In genomic region chr17:43665038-43665386, GRCh38 we compare ENCODE assay signal across 21 cellular contexts. TPM values are rescaled to one million over a fixed set of nuclear protein-coding genes. Genes with fewer than 3 reads are reported as not detected.
DNase-seq lines count a peak whose midpoint lies in the region; ATAC-seq and TF ChIP-seq lines count a peak whose summit lies in the region.
"Had no signal": no experiment of that assay in that cellular context is flagged by ENCODE, and none has a peak within 500 bp of the region (broad histone marks: within the 10 kb centered on the region; RNA-seq: fewer than 3 reads in every experiment).

No MANE protein-coding gene starts in this region.

- no peak for TF ChIP-seq CTCF in esophagus squamous epithelium (IDR thresholded peaks at IDR 0.05)

- H3K9me3 ChIP-seq in esophagus squamous epithelium (no peaks in the 10 kb centered on the region), mesodermal cell (ENCODE audit: control insufficient read depth, low read length) (no peaks in the 10 kb centered on the region), subcutaneous abdominal adipose tissue (ENCODE audit: control insufficient read depth in 5 of 5, low read length in 5 of 5) (no peaks in the 10 kb centered on the region)

- no peak overlapping the region for H3K9ac ChIP-seq in subcutaneous abdominal adipose tissue (ENCODE audit: low read length in 5 of 5)

- CTCF ChIA-PET in activated CD4-positive, alpha-beta T cell treated with anti-CD3 and anti-CD28 coated beads, Interleukin-2, amount 10 ng/mL, durations not matched to agents 7 days and 5 days (lab: Charles Lee), result interaction anchor here (0.6 kb wide), 1 partner anchor 20 kb away, joined by 3 read pairs; no protein-coding TSS in a partner anchor

- no peak for ATAC-seq in GM21423 (IDR thresholded peaks at IDR 0.05; ENCODE audit: unreplicated experiment)
- ATAC-seq in GM21526 (IDR thresholded peaks at IDR 0.05; ENCODE audit: low FRiP score, unreplicated experiment), result no peak
- ATAC-seq: CD8-positive, alpha-beta T cell; K562; natural killer cell treated with Interleukin-12 subunit alpha and Interleukin-12 subunit beta and Interleukin-15 and Interleukin-18, amount 100 ng/mL, for 72 hours; Panc1 had no signal

- H3K4me1 ChIP-seq in esophagus squamous epithelium, result peaks cover 13 to 55% (median 41%) of the 10 kb centered on the region in 3 donors
- H3K4me1 ChIP-seq in mesodermal cell (ENCODE audit: control insufficient read depth, insufficient read depth, low read length, poor library complexity, severe bottlenecking), result peaks cover 37% of the 10 kb centered on the region
- peaks cover 0 to 49% (median 13%) of the 10 kb centered on the region in 5 donors for H3K4me1 ChIP-seq in subcutaneous abdominal adipose tissue (ENCODE audit: control insufficient read depth in 5 of 5, insufficient read depth in 5 of 5, low read length in 5 of 5)

- H3K4me3 ChIP-seq in esophagus squamous epithelium, result no peak overlapping the region
- no peak overlapping the region for H3K4me3 ChIP-seq in mesodermal cell (ENCODE audit: extremely low read depth, insufficient read depth, low read length, poor library complexity, severe bottlenecking)
- no peak overlapping the region for H3K4me3 ChIP-seq in subcutaneous abdominal adipose tissue (ENCODE audit: low read depth in 1 of 5, low read length in 5 of 5)
- H3K4me3 ChIP-seq: K562 had no signal

- H3K4me3 Mint-ChIP-seq in activated CD4-positive, alpha-beta T cell treated with anti-CD3 and anti-CD28 coated beads, Interleukin-2, amount 10 ng/mL, durations not matched to agents 7 days and 5 days, result no peak overlapping the region
- H3K4me3 Mint-ChIP-seq: CD8-positive, alpha-beta T cell; central memory CD8-positive, alpha-beta T cell; natural killer cell treated with Interleukin-12 subunit alpha and Interleukin-12 subunit beta and Interleukin-15 and Interleukin-18, amount 100 ng/mL, for 72 hours had no signal

- DNase-seq in esophagus squamous epithelium (lab: John Stamatoyannopoulos, UW) (no peak), cortex of kidney (lab: John Stamatoyannopoulos, UW) (no peak)
- DNase-seq in activated CD4-positive, alpha-beta T cell treated with anti-CD3 and anti-CD28 coated beads, Interleukin-2, amount 10 ng/mL, durations not matched to agents 7 days and 5 days, result no peak
- DNase-seq: activated CD4-positive, alpha-beta T cell treated with anti-CD3 and anti-CD28 coated beads for 4 hours; activated CD8-positive, alpha-beta memory T cell treated with anti-CD3 and anti-CD28 coated beads, Interleukin-2, amount 50 U/mL, for 48 hours; activated gamma-delta T cell treated with Interleukin-2 at 50 U/mL for 16 hours; amniotic stem cell; CD8-positive, alpha-beta T cell; foreskin melanocyte; NCI-H1092 treated with DMSO at 0.1 percent for 48 hours; NCI-H748 treated with DMSO at 0.1 percent for 48 hours had no signal

- H3K36me3 Mint-ChIP-seq in activated CD4-positive, alpha-beta T cell treated with anti-CD3 and anti-CD28 coated beads, Interleukin-2, amount 10 ng/mL, durations not matched to agents 7 days and 5 days (ENCODE audit: low read depth), result no peaks in the 10 kb centered on the region
- H3K36me3 Mint-ChIP-seq: CD8-positive, alpha-beta T cell; natural killer cell treated with Interleukin-12 subunit alpha and Interleukin-12 subunit beta and Interleukin-15 and Interleukin-18, amount 100 ng/mL, for 72 hours had no signal

- no peaks in the 10 kb centered on the region for H3K27me3 ChIP-seq in esophagus squamous epithelium
- H3K27me3 ChIP-seq in subcutaneous abdominal adipose tissue (ENCODE audit: control insufficient read depth in 5 of 5, insufficient read depth in 4 of 5, low read length in 5 of 5), result peaks cover 0 to 14% (median 3%) of the 10 kb centered on the region in 5 donors

- TF ChIP-seq RAD21 in Ishikawa (IDR thresholded peaks at IDR 0.05; ENCODE audit: low read depth), result no peak

- H3K27ac ChIP-seq in esophagus squamous epithelium, result peak overlapping the region; percentile 10 to 75 (median 60)
- peak overlapping the region; percentile 49 for H3K27ac ChIP-seq in mesodermal cell (ENCODE audit: low read depth, low read length, severe bottlenecking)
- H3K27ac ChIP-seq in subcutaneous abdominal adipose tissue (ENCODE audit: low read depth, low read length), result peak overlapping the region; percentile 46

- POLR2A ChIA-PET in activated CD4-positive, alpha-beta T cell treated with anti-CD3 and anti-CD28 coated beads, Interleukin-2, amount 10 ng/mL, durations not matched to agents 7 days and 5 days (lab: Charles Lee), result no interaction called here

- TF ChIP-seq EP300 in Ishikawa (IDR thresholded peaks at IDR 0.05; ENCODE audit: borderline replicate concordance), result peak; percentile 70

- H3K9me3 Mint-ChIP-seq in activated CD4-positive, alpha-beta T cell treated with anti-CD3 and anti-CD28 coated beads, Interleukin-2, amount 10 ng/mL, durations not matched to agents 7 days and 5 days, result no peaks in the 10 kb centered on the region
- H3K9me3 Mint-ChIP-seq: CD8-positive, alpha-beta T cell; central memory CD8-positive, alpha-beta T cell; natural killer cell treated with Interleukin-12 subunit alpha and Interleukin-12 subunit beta and Interleukin-15 and Interleukin-18, amount 100 ng/mL, for 72 hours had no signal

- no peak overlapping the region for H3K27ac Mint-ChIP-seq in activated CD4-positive, alpha-beta T cell treated with anti-CD3 and anti-CD28 coated beads, Interleukin-2, amount 10 ng/mL, durations not matched to agents 7 days and 5 days
- H3K27ac Mint-ChIP-seq: CD8-positive, alpha-beta T cell; natural killer cell treated with Interleukin-12 subunit alpha and Interleukin-12 subunit beta and Interleukin-15 and Interleukin-18, amount 100 ng/mL, for 72 hours had no signal

- intact Hi-C loops in esophagus squamous epithelium (cut with DNase I), result no loop called here

- peaks cover 50% of the 10 kb centered on the region for H3K4me1 Mint-ChIP-seq in activated CD4-positive, alpha-beta T cell treated with anti-CD3 and anti-CD28 coated beads, Interleukin-2, amount 10 ng/mL, durations not matched to agents 7 days and 5 days

- H3K36me3 ChIP-seq in esophagus squamous epithelium, result no peaks in the 10 kb centered on the region
- no peaks in the 10 kb centered on the region for H3K36me3 ChIP-seq in mesodermal cell (ENCODE audit: control insufficient read depth, insufficient read depth, low read length)
- no peaks in the 10 kb centered on the region for H3K36me3 ChIP-seq in subcutaneous abdominal adipose tissue (ENCODE audit: control insufficient read depth in 5 of 5, insufficient read depth in 5 of 5, low read length in 5 of 5)

- H3K27me3 Mint-ChIP-seq in activated CD4-positive, alpha-beta T cell treated with anti-CD3 and anti-CD28 coated beads, Interleukin-2, amount 10 ng/mL, durations not matched to agents 7 days and 5 days, result peaks cover 2% of the 10 kb centered on the region
- H3K27me3 Mint-ChIP-seq: central memory CD8-positive, alpha-beta T cell had no signal

- 39 to 44% methylated on average over 3 to 5 of the region's 7 CpGs for WGBS in esophagus squamous epithelium, 2 donors
- 38 to 39% methylated on average over 2 to 4 of the region's 7 CpGs for WGBS in mesodermal cell (ENCODE audit: insufficient coverage in 2 of 2), 2 experiments

- TF ChIP-seq POLR2A in esophagus squamous epithelium (IDR thresholded peaks at IDR 0.05), result no peak

TF ChIP-seq in Ishikawa, 13 proteins besides CTCF, POLR2A, EP300 and RAD21:
- TF ChIP-seq MAX (IDR thresholded peaks at IDR 0.05), result peak; percentile 64; the same call in 1 of the 2 replicates
- no peak; the same call in 1 of the 2 replicates for TF ChIP-seq FOXM1 (IDR thresholded peaks at IDR 0.05; ENCODE audit: borderline replicate concordance, low read depth)
- TF ChIP-seq, protein P1, sequence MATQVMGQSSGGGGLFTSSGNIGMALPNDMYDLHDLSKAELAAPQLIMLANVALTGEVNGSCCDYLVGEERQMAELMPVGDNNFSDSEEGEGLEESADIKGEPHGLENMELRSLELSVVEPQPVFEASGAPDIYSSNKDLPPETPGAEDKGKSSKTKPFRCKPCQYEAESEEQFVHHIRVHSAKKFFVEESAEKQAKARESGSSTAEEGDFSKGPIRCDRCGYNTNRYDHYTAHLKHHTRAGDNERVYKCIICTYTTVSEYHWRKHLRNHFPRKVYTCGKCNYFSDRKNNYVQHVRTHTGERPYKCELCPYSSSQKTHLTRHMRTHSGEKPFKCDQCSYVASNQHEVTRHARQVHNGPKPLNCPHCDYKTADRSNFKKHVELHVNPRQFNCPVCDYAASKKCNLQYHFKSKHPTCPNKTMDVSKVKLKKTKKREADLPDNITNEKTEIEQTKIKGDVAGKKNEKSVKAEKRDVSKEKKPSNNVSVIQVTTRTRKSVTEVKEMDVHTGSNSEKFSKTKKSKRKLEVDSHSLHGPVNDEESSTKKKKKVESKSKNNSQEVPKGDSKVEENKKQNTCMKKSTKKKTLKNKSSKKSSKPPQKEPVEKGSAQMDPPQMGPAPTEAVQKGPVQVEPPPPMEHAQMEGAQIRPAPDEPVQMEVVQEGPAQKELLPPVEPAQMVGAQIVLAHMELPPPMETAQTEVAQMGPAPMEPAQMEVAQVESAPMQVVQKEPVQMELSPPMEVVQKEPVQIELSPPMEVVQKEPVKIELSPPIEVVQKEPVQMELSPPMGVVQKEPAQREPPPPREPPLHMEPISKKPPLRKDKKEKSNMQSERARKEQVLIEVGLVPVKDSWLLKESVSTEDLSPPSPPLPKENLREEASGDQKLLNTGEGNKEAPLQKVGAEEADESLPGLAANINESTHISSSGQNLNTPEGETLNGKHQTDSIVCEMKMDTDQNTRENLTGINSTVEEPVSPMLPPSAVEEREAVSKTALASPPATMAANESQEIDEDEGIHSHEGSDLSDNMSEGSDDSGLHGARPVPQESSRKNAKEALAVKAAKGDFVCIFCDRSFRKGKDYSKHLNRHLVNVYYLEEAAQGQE (IDR thresholded peaks at IDR 0.05; ENCODE audit: low read depth), result no peak
- TF ChIP-seq YY1 (IDR thresholded peaks at IDR 0.05; ENCODE audit: low read depth), result no peak
- TF ChIP-seq TEAD4 (IDR thresholded peaks at IDR 0.05), result peak; percentile 76
- TF ChIP-seq NFIC (IDR thresholded peaks at IDR 0.05), result peak; percentile 59
- peak; percentile 75 for TF ChIP-seq EGR1 (IDR thresholded peaks at IDR 0.05)
TF ChIP-seq in Ishikawa: peak in this region for 4.

RNA-seq across cellular contexts. Expression of gene MEOX1, which starts 3.3 kb away (rescaled TPM):
- total RNA-seq in esophagus squamous epithelium, result 1 to 10 TPM in 2 of 4 donors, under 1 TPM in 2; 0.64 to 6.1 (median 2.7) TPM
- polyA plus RNA-seq in mesodermal cell (2013, experiment 1 of 2), result 0.52 TPM
- 1.4 TPM for polyA plus RNA-seq in mesodermal cell (2013, experiment 2 of 2)
- total RNA-seq in activated CD4-positive, alpha-beta T cell treated with anti-CD3 and anti-CD28 coated beads, Interleukin-2, amount 10 ng/mL, durations not matched to agents 7 days and 5 days, result 1 to 10 TPM; 5.1 to 6.6 TPM
- total RNA-seq: K562; lung microvascular endothelial cell; natural killer cell treated with Interleukin-12 subunit alpha and Interleukin-12 subunit beta and Interleukin-15 and Interleukin-18, amount 100 ng/mL, for 72 hours had no signal
- polyA plus RNA-seq: K562 had no signal
